Comparison of ENCODE assay signal across 20 cellular contexts in genomic region chr2:120788349-120788700, GRCh38. TPM values are rescaled to one million over a fixed set of nuclear protein-coding genes. Genes with fewer than 3 reads are reported as not detected.
"Had no signal": no experiment of that assay in that cellular context is flagged by ENCODE, and none has a peak within 500 bp of the region (broad histone marks: within the 10 kb centered on the region; RNA-seq: fewer than 3 reads in every experiment).

No MANE protein-coding gene starts in this region.

- ATAC-seq: activated CD8-positive, alpha-beta memory T cell treated with anti-CD3 and anti-CD28 coated beads, Interleukin-2, amount 10 ng/mL, durations not matched to agents 7 days and 5 days; activated naive CD8-positive, alpha-beta T cell treated with anti-CD3 and anti-CD28 coated beads, Interleukin-2, amount 50 U/mL, for 24 hours; gastrocnemius medialis; heart right ventricle; natural killer cell; stimulated activated naive CD8-positive, alpha-beta T cell treated with anti-CD3 and anti-CD28 coated beads, Interleukin-15, amount 100 ng/mL, for 72 hours had no signal

- H3K4me3 ChIP-seq: breast epithelium, gastrocnemius medialis, heart right ventricle, prostate gland had no signal

- H3K27me3 Mint-ChIP-seq: activated CD8-positive, alpha-beta memory T cell treated with anti-CD3 and anti-CD28 coated beads, Interleukin-2, amount 10 ng/mL, durations not matched to agents 7 days and 5 days; activated naive CD8-positive, alpha-beta T cell treated with anti-CD3 and anti-CD28 coated beads, Interleukin-2, amount 50 U/mL, for 24 hours had no signal

- H3K27me3 ChIP-seq: breast epithelium, gastrocnemius medialis had no signal

- H3K27ac ChIP-seq: breast epithelium, gastrocnemius medialis, heart right ventricle, prostate gland had no signal

- H3K27ac Mint-ChIP-seq: activated CD8-positive, alpha-beta memory T cell treated with anti-CD3 and anti-CD28 coated beads, Interleukin-2, amount 10 ng/mL, durations not matched to agents 7 days and 5 days; activated naive CD4-positive, alpha-beta T cell treated with anti-CD3 and anti-CD28 coated beads for 36 hours; activated naive CD8-positive, alpha-beta T cell treated with anti-CD3 and anti-CD28 coated beads, Interleukin-2, amount 50 U/mL, for 24 hours; activated T-helper 2 cell treated with anti-CD3 and anti-CD28 coated beads, Interferon-gamma antibody, Interleukin-2, Interleukin-4, amounts not matched to agents 10 μg/mL and 5 μg/mL and 100 μg/mL, durations not matched to agents 14 hours and 24 hours and 36 hours; natural killer cell; type B pancreatic cell had no signal

- H3K4me3 Mint-ChIP-seq: activated CD8-positive, alpha-beta memory T cell treated with anti-CD3 and anti-CD28 coated beads, Interleukin-2, amount 10 ng/mL, durations not matched to agents 7 days and 5 days; activated naive CD4-positive, alpha-beta T cell treated with anti-CD3 and anti-CD28 coated beads for 36 hours; activated naive CD8-positive, alpha-beta T cell treated with anti-CD3 and anti-CD28 coated beads, Interleukin-2, amount 50 U/mL, for 24 hours; natural killer cell; stimulated activated naive CD8-positive, alpha-beta T cell treated with anti-CD3 and anti-CD28 coated beads, Interleukin-15, amount 100 ng/mL, for 72 hours; type B pancreatic cell had no signal

- H3K9me3 ChIP-seq: breast epithelium, gastrocnemius medialis, heart right ventricle, prostate gland had no signal

- H3K36me3 ChIP-seq: breast epithelium, gastrocnemius medialis, heart right ventricle, prostate gland had no signal

- H3K4me1 ChIP-seq: breast epithelium had no signal

- DNase-seq: activated CD4-positive, alpha-beta T cell treated with anti-CD3 and anti-CD28 coated beads for 1 hour; activated CD4-positive, alpha-beta T cell treated with anti-CD3 and anti-CD28 coated beads, Interleukin-2, amount 50 U/mL, for 4 hours; activated CD8-positive, alpha-beta memory T cell treated with anti-CD3 and anti-CD28 coated beads, Interleukin-2, amount 10 ng/mL, durations not matched to agents 7 days and 5 days; activated naive CD4-positive, alpha-beta T cell treated with anti-CD3 and anti-CD28 coated beads for 36 hours; activated naive CD8-positive, alpha-beta T cell treated with anti-CD3 and anti-CD28 coated beads, Interleukin-2, amount 50 U/mL, for 24 hours; activated T-cell treated with anti-CD3 and anti-CD28 coated beads, Interleukin-2, amount 50 U/mL, for 1 hour; aorta; gastrocnemius medialis; heart right ventricle; left colon; natural killer cell; nucleus accumbens; right cardiac atrium; stimulated activated naive CD8-positive, alpha-beta T cell treated with anti-CD3 and anti-CD28 coated beads, Interleukin-15, amount 100 ng/mL, for 72 hours; T1000 had no signal

- H3K36me3 Mint-ChIP-seq: activated CD8-positive, alpha-beta memory T cell treated with anti-CD3 and anti-CD28 coated beads, Interleukin-2, amount 10 ng/mL, durations not matched to agents 7 days and 5 days; natural killer cell; type B pancreatic cell had no signal

- H3K9me3 Mint-ChIP-seq: activated naive CD4-positive, alpha-beta T cell treated with anti-CD3 and anti-CD28 coated beads for 36 hours; activated naive CD8-positive, alpha-beta T cell treated with anti-CD3 and anti-CD28 coated beads, Interleukin-2, amount 50 U/mL, for 24 hours; activated T-helper 2 cell treated with anti-CD3 and anti-CD28 coated beads, Interferon-gamma antibody, Interleukin-2, Interleukin-4, amounts not matched to agents 10 μg/mL and 5 μg/mL and 100 μg/mL, durations not matched to agents 14 hours and 24 hours and 36 hours; natural killer cell; stimulated activated naive CD8-positive, alpha-beta T cell treated with anti-CD3 and anti-CD28 coated beads, Interleukin-15, amount 100 ng/mL, for 72 hours; type B pancreatic cell had no signal

RNA-seq across cellular contexts. Expression of gene GLI2, which starts 52.7 kb away (rescaled TPM):
- total RNA-seq: activated naive CD4-positive, alpha-beta T cell treated with anti-CD3 and anti-CD28 coated beads for 36 hours; lung microvascular endothelial cell; natural killer cell had no signal
